8 cellular contexts compared by ENCODE assay signal in genomic region chr12:124422570-124423523, GRCh38.
A peak's percentile ranks its signal among the peaks of the same experiment; 100 is the strongest.
DNase-seq lines count a peak whose midpoint lies in the region; ATAC-seq and TF ChIP-seq lines count a peak whose summit lies in the region.

No MANE protein-coding gene starts in this region.

- TF ChIP-seq EP300 in tibial nerve (IDR thresholded peaks at IDR 0.05), result peak; percentile 75 to 98

- H3K36me3 ChIP-seq in liver (ENCODE audit: control insufficient read depth in 4 of 4, insufficient read depth in 3 of 4, low read depth in 1 of 4, low read length in 3 of 4), result peaks cover 8 to 26% (median 12%) of the 10 kb centered on the region in 4 donors
- peaks cover 0 to 62% (median 9%) of the 10 kb centered on the region in 3 donors for H3K36me3 ChIP-seq in tibial nerve

- TF ChIP-seq CTCF in coronary artery (IDR thresholded peaks at IDR 0.05) (no peak), liver (IDR thresholded peaks at IDR 0.05; ENCODE audit: low read depth, low read length, missing input control) (no peak), tibial nerve (IDR thresholded peaks at IDR 0.05) (peak in 3 of 5 experiments; percentile 5 to 39 (median 6))
- TF ChIP-seq CTCF in CD4-positive, alpha-beta T cell (IDR thresholded peaks at IDR 0.05), result no peak

- intact Hi-C loops in CD4-positive, alpha-beta T cell (cut with DNase I, micrococcal nuclease), result no loop called here
- intact Hi-C loops in activated CD4-positive, alpha-beta T cell treated with anti-CD3 and anti-CD28 coated beads for 36 hours (cut with DNase I, micrococcal nuclease), result no loop called here

- POLR2A ChIA-PET in CD4-positive, alpha-beta T cell (lab: Charles Lee), result no interaction called here
- POLR2A ChIA-PET in activated CD4-positive, alpha-beta T cell treated with anti-CD3 and anti-CD28 coated beads for 36 hours (lab: Charles Lee), result no interaction called here

- DNase-seq in DMS 273 treated with DMSO at 0.1 percent for 48 hours (lab: John Stamatoyannopoulos, UW) (peak; percentile 78), NCI-H2196 treated with DMSO at 0.1 percent for 48 hours (lab: John Stamatoyannopoulos, UW; ENCODE audit: unreplicated experiment) (peak; percentile 51), coronary artery (ENCODE audit: low spot score) (peak; percentile 95), tibial nerve (ENCODE audit: low spot score in 2 of 2) (peak; percentile 90 to 95)
- DNase-seq in CD4-positive, alpha-beta T cell, result no peak
- DNase-seq in activated CD4-positive, alpha-beta T cell treated with anti-CD3 and anti-CD28 coated beads for 36 hours, result no peak

- no peaks in the 10 kb centered on the region for H3K27me3 ChIP-seq in liver (ENCODE audit: control insufficient read depth in 4 of 4, insufficient read depth in 4 of 4, low read length in 3 of 4)
- no peaks in the 10 kb centered on the region for H3K27me3 ChIP-seq in tibial nerve
- H3K27me3 ChIP-seq in CD4-positive, alpha-beta T cell (ENCODE audit: control insufficient read depth, insufficient read depth, low read length), result no peaks in the 10 kb centered on the region

- 36% methylated on average over 37 of the region's 37 CpGs for WGBS in liver
- 10 to 15% methylated on average over 21 to 34 of the region's 37 CpGs for WGBS in tibial nerve, 2 donors

- peak; percentile 54 to 56 for TF ChIP-seq RAD21 in liver (IDR thresholded peaks at IDR 0.05)

- no peaks in the 10 kb centered on the region for H3K27me3 Mint-ChIP-seq in CD4-positive, alpha-beta T cell
- H3K27me3 Mint-ChIP-seq in activated CD4-positive, alpha-beta T cell treated with anti-CD3 and anti-CD28 coated beads for 36 hours, result no peaks in the 10 kb centered on the region

- H3K9me3 ChIP-seq in liver (ENCODE audit: control insufficient read depth in 4 of 4, low read length in 3 of 4) (no peaks in the 10 kb centered on the region), tibial nerve (no peaks in the 10 kb centered on the region)
- H3K9me3 ChIP-seq in CD4-positive, alpha-beta T cell (ENCODE audit: control insufficient read depth, low read length), result no peaks in the 10 kb centered on the region

- H3K27ac ChIP-seq in coronary artery (peak overlapping the region; percentile 93 to 97), liver (ENCODE audit: low read depth in 1 of 2, low read length in 2 of 2) (peak overlapping the region; percentile 62 to 86), tibial nerve (peak overlapping the region; percentile 74 to 96 (median 86))
- no peak overlapping the region for H3K27ac ChIP-seq in CD4-positive, alpha-beta T cell (ENCODE audit: low read depth, low read length)

- ATAC-seq in CD4-positive, alpha-beta T cell (ENCODE audit: poor library complexity), result no peak
- ATAC-seq in HG03460 (IDR thresholded peaks at IDR 0.05; ENCODE audit: unreplicated experiment), result no peak
- no peak for ATAC-seq in activated CD4-positive, alpha-beta T cell treated with anti-CD3 and anti-CD28 coated beads for 36 hours

- H3K27ac Mint-ChIP-seq in CD4-positive, alpha-beta T cell, result no peak overlapping the region
- H3K27ac Mint-ChIP-seq in activated CD4-positive, alpha-beta T cell treated with anti-CD3 and anti-CD28 coated beads for 36 hours, result no peak overlapping the region

- no peaks in the 10 kb centered on the region for H3K9me3 Mint-ChIP-seq in CD4-positive, alpha-beta T cell
- H3K9me3 Mint-ChIP-seq in activated CD4-positive, alpha-beta T cell treated with anti-CD3 and anti-CD28 coated beads for 36 hours (ENCODE audit: low read depth), result no peaks in the 10 kb centered on the region

- CTCF ChIA-PET in CD4-positive, alpha-beta T cell (lab: Charles Lee), result no interaction called here
- CTCF ChIA-PET in activated CD4-positive, alpha-beta T cell treated with anti-CD3 and anti-CD28 coated beads for 36 hours (lab: Charles Lee), result interaction anchor here (0.7 kb wide), 1 partner anchor 339 kb away, joined by 4 read pairs; no protein-coding TSS in a partner anchor

- H3K9ac ChIP-seq in liver (ENCODE audit: low read depth in 1 of 2, low read length in 2 of 2), result peak overlapping the region in 1 of 2 donors; percentile 48

- peak overlapping the region; percentile 65 for H3K4me3 ChIP-seq in coronary artery
- H3K4me3 ChIP-seq in liver (ENCODE audit: low read depth in 1 of 3, low read length in 3 of 3), result no peak overlapping the region
- H3K4me3 ChIP-seq in tibial nerve, result peak overlapping the region in 3 of 4 donors; percentile 18 to 41 (median 30)

- peaks cover 69% of the 10 kb centered on the region for H3K36me3 Mint-ChIP-seq in CD4-positive, alpha-beta T cell (ENCODE audit: low read depth)
- peaks cover 30% of the 10 kb centered on the region for H3K36me3 Mint-ChIP-seq in activated CD4-positive, alpha-beta T cell treated with anti-CD3 and anti-CD28 coated beads for 36 hours (ENCODE audit: low read depth)

- TF ChIP-seq POLR2A in tibial nerve (IDR thresholded peaks at IDR 0.05), result no peak

- no peak overlapping the region for H3K4me3 Mint-ChIP-seq in CD4-positive, alpha-beta T cell
- no peak overlapping the region for H3K4me3 Mint-ChIP-seq in activated CD4-positive, alpha-beta T cell treated with anti-CD3 and anti-CD28 coated beads for 36 hours

- H3K4me1 ChIP-seq in liver (ENCODE audit: control insufficient read depth in 4 of 4, insufficient read depth in 4 of 4, low read length in 3 of 4) (peaks cover 6 to 34% (median 9%) of the 10 kb centered on the region in 4 donors), tibial nerve (peaks cover 3 to 81% (median 42%) of the 10 kb centered on the region in 4 donors)

- H3K4me1 Mint-ChIP-seq in CD4-positive, alpha-beta T cell (ENCODE audit: low read depth), result no peaks in the 10 kb centered on the region
- no peaks in the 10 kb centered on the region for H3K4me1 Mint-ChIP-seq in activated CD4-positive, alpha-beta T cell treated with anti-CD3 and anti-CD28 coated beads for 36 hours

TF ChIP-seq in liver, 16 proteins besides CTCF, POLR2A, EP300 and RAD21:
- no peak for TF ChIP-seq FOXA1 (IDR thresholded peaks at IDR 0.05)
- TF ChIP-seq ZBTB33 (IDR thresholded peaks at IDR 0.05), result no peak
- peak; percentile 44 to 76 for TF ChIP-seq JUND (IDR thresholded peaks at IDR 0.05)
- no peak for TF ChIP-seq FOXA2 (IDR thresholded peaks at IDR 0.05)
- TF ChIP-seq ATF3 (IDR thresholded peaks at IDR 0.05), result no peak
- peak; percentile 31 for TF ChIP-seq REST (IDR thresholded peaks at IDR 0.05)
- TF ChIP-seq RXRA (IDR thresholded peaks at IDR 0.05), result peak; percentile 54 to 86
- TF ChIP-seq SP1 (IDR thresholded peaks at IDR 0.05), result no peak
- peak; percentile 70 for TF ChIP-seq YY1 (IDR thresholded peaks at IDR 0.05)
- TF ChIP-seq EGR1 (IDR thresholded peaks at IDR 0.05; ENCODE audit: low read depth in 2 of 2), result peak in 1 of 2 donors; percentile 53
- no peak for TF ChIP-seq GABPA (IDR thresholded peaks at IDR 0.05 in 1 of 2, conservative IDR thresholded peaks at IDR 0.05 in 1 of 2)
- TF ChIP-seq HNF4G (IDR thresholded peaks at IDR 0.05), result no peak
- TF ChIP-seq HNF4A (conservative IDR thresholded peaks at IDR 0.05), result peak; percentile 23 to 87
- TF ChIP-seq MAX (IDR thresholded peaks at IDR 0.05), result no peak
- peak; percentile 92 for TF ChIP-seq NR2F2 (IDR thresholded peaks at IDR 0.05)
- no peak for TF ChIP-seq TAF1 (conservative IDR thresholded peaks at IDR 0.05)
TF ChIP-seq in liver: peak in this region for 7.

Comparison
In these comparisons a context has a peak if more than half of its experiments do, and no peak if none do; other contexts are left out.
1. DNase-seq: peak in DMS 273 treated with DMSO at 0.1 percent for 48 hours (single experiment), NCI-H2196 treated with DMSO at 0.1 percent for 48 hours (single experiment), coronary artery (single experiment) and tibial nerve (2 of 2); none in CD4-positive, alpha-beta T cell (0 of 10) and activated CD4-positive, alpha-beta T cell treated with anti-CD3 and anti-CD28 coated beads for 36 hours (single experiment).
2. H3K4me3 ChIP-seq: peak in coronary artery (single experiment) and tibial nerve (3 of 4); none in liver (0 of 3).
3. CTCF ChIP-seq: peak in tibial nerve (3 of 5); none in coronary artery (single experiment), liver (single experiment) and CD4-positive, alpha-beta T cell (single experiment).